In genomic region chr19:801030-801860, GRCh38 we compare ENCODE assay signal across 9 cellular contexts. TPM values are rescaled to one million over a fixed set of nuclear protein-coding genes. Genes with fewer than 3 reads are reported as not detected.
DNase-seq lines count a peak whose midpoint lies in the region; ATAC-seq and TF ChIP-seq lines count a peak whose summit lies in the region.
"Had no signal": no experiment of that assay in that cellular context is flagged by ENCODE, and none has a peak within 500 bp of the region (broad histone marks: within the 10 kb centered on the region; RNA-seq: fewer than 3 reads in every experiment).

No MANE protein-coding gene starts in this region.

- H3K27me3 ChIP-seq in HAP-1 (ENCODE audit: low read depth) (no peaks in the 10 kb centered on the region), cardiac muscle cell (no peaks in the 10 kb centered on the region), gastrocnemius medialis (no peaks in the 10 kb centered on the region)

- CTCF ChIA-PET in activated CD4-positive, alpha-beta memory T cell treated with anti-CD3 and anti-CD28 coated beads for 36 hours (lab: Charles Lee): interaction anchor here (1.0 kb wide), 1 partner anchor 31 kb away, joined by 4 read pairs; no protein-coding TSS in a partner anchor

- intact Hi-C loops in activated CD4-positive, alpha-beta memory T cell treated with anti-CD3 and anti-CD28 coated beads for 36 hours (cut with micrococcal nuclease): no loop called here
- intact Hi-C loops in gastrocnemius medialis (cut with DNase I; ENCODE audit: low total_unique reads): no loop called here

- H3K4me3 Mint-ChIP-seq in activated CD4-positive, alpha-beta memory T cell treated with anti-CD3 and anti-CD28 coated beads for 36 hours: peak overlapping the region; percentile 86

- H3K4me1 ChIP-seq in HAP-1: peaks cover 30% of the 10 kb centered on the region
- peaks cover 37% of the 10 kb centered on the region for H3K4me1 ChIP-seq in cardiac muscle cell (ENCODE audit: low read depth)
- peaks cover 51 to 62% of the 10 kb centered on the region in 2 donors for H3K4me1 ChIP-seq in gastrocnemius medialis

- peak overlapping the region; percentile 69 for H3K27ac Mint-ChIP-seq in activated CD4-positive, alpha-beta memory T cell treated with anti-CD3 and anti-CD28 coated beads for 36 hours

- H3K4me3 ChIP-seq in HAP-1 (peak overlapping the region; percentile 4; the same call in 1 of the 2 replicates), cardiac muscle cell (no peak overlapping the region), gastrocnemius medialis (peak overlapping the region; percentile 27 to 79 (median 42))

- TF ChIP-seq POLR2A in gastrocnemius medialis (IDR thresholded peaks at IDR 0.05): no peak

- no peaks in the 10 kb centered on the region for H3K27me3 Mint-ChIP-seq in activated CD4-positive, alpha-beta memory T cell treated with anti-CD3 and anti-CD28 coated beads for 36 hours

- peaks cover 84% of the 10 kb centered on the region for H3K36me3 ChIP-seq in HAP-1 (replicated peaks)
- peaks cover 22% of the 10 kb centered on the region for H3K36me3 ChIP-seq in cardiac muscle cell
- H3K36me3 ChIP-seq in gastrocnemius medialis: peaks cover 0 to 24% of the 10 kb centered on the region in 2 donors

- peaks cover 38% of the 10 kb centered on the region for H3K4me1 Mint-ChIP-seq in activated CD4-positive, alpha-beta memory T cell treated with anti-CD3 and anti-CD28 coated beads for 36 hours (ENCODE audit: low read depth)

- ATAC-seq in gastrocnemius medialis: no peak
- ATAC-seq in HG02970 (IDR thresholded peaks at IDR 0.05; ENCODE audit: low FRiP score, unreplicated experiment): no peak

- POLR2A ChIA-PET in activated CD4-positive, alpha-beta memory T cell treated with anti-CD3 and anti-CD28 coated beads for 36 hours (lab: Charles Lee): interaction anchor here (1.0 to 2.2 kb wide), 2 partner anchors 13 to 63 kb away, joined by 3 to 12 read pairs; no protein-coding TSS in a partner anchor

- TF ChIP-seq CTCF in cardiac muscle cell (IDR thresholded peaks at IDR 0.05; ENCODE audit: low read depth, low read length) (no peak), gastrocnemius medialis (IDR thresholded peaks at IDR 0.05 in 4 of 5, conservative IDR thresholded peaks at IDR 0.05 in 1 of 5) (no peak)

- H3K27ac ChIP-seq in cardiac muscle cell (peak overlapping the region; percentile 22), gastrocnemius medialis (peak overlapping the region; percentile 47 to 89 (median 61))

- H3K9me3 ChIP-seq in HAP-1 (no peaks in the 10 kb centered on the region), cardiac muscle cell (ENCODE audit: low read depth) (no peaks in the 10 kb centered on the region), gastrocnemius medialis (no peaks in the 10 kb centered on the region)

- no peaks in the 10 kb centered on the region for H3K9me3 Mint-ChIP-seq in activated CD4-positive, alpha-beta memory T cell treated with anti-CD3 and anti-CD28 coated beads for 36 hours

- in situ Hi-C loops in HAP-1 (cut with MboI; ENCODE audit: low sequenced_read_pairs): no loop called here
- in situ Hi-C loops in gastrocnemius medialis (cut with MboI; ENCODE audit: low sequenced_read_pairs in 4 of 4): no loop called here

- no peak for DNase-seq in HAP-1 (ENCODE audit: low spot score in 2 of 2)
- peak; percentile 42 for DNase-seq in activated CD4-positive, alpha-beta memory T cell treated with anti-CD3 and anti-CD28 coated beads for 36 hours
- DNase-seq in cardiac muscle cell (ENCODE audit: low read depth in 1 of 2, low spot score in 1 of 2): peak; percentile 8 to 70
- no peak for DNase-seq in gastrocnemius medialis
- DNase-seq in NK-92 (lab: John Stamatoyannopoulos, UW; ENCODE audit: unreplicated experiment): no peak
- no peak for DNase-seq in activated CD8-positive, alpha-beta memory T cell treated with anti-CD3 and anti-CD28 coated beads for 24 hours
- no peak for DNase-seq in NCI-H526 (lab: John Stamatoyannopoulos, UW)

- peaks cover 51% of the 10 kb centered on the region for H3K36me3 Mint-ChIP-seq in activated CD4-positive, alpha-beta memory T cell treated with anti-CD3 and anti-CD28 coated beads for 36 hours

RNA-seq across cellular contexts. Expression of gene PTBP1, which starts 4.0 kb away (rescaled TPM):
- total RNA-seq in activated CD4-positive, alpha-beta memory T cell treated with anti-CD3 and anti-CD28 coated beads for 36 hours: 100 to 1,000 TPM; 464 to 465 TPM
- total RNA-seq in cardiac muscle cell (92.0 and 92.7 TPM in 2 replicates), gastrocnemius medialis (10 to 100 TPM; 29.8 to 51.7 (median 36.7) TPM)
- polyA plus RNA-seq in cardiac muscle cell: 110 and 111 TPM in 2 replicates

RNA-seq across cellular contexts. Expression of gene PLPPR3, which starts 20.5 kb away (rescaled TPM):
- not detected for total RNA-seq in activated CD4-positive, alpha-beta memory T cell treated with anti-CD3 and anti-CD28 coated beads for 36 hours
- 70.8 and 88.2 TPM in 2 replicates for total RNA-seq in cardiac muscle cell
- 65.7 and 92.9 TPM in 2 replicates for polyA plus RNA-seq in cardiac muscle cell
- total RNA-seq in gastrocnemius medialis: not detected

RNA-seq across cellular contexts. Expression of gene AZU1, which starts 26.4 kb away (rescaled TPM):
- total RNA-seq in activated CD4-positive, alpha-beta memory T cell treated with anti-CD3 and anti-CD28 coated beads for 36 hours: not detected
- total RNA-seq in cardiac muscle cell (1.4 and 5.7 TPM in 2 replicates), gastrocnemius medialis (not detected)
- 1.5 and 5.6 TPM in 2 replicates for polyA plus RNA-seq in cardiac muscle cell
- total RNA-seq: SK-MEL-5 had no signal

RNA-seq across cellular contexts. Expression of gene PRTN3, which starts 39.6 kb away (rescaled TPM):
- not detected for total RNA-seq in activated CD4-positive, alpha-beta memory T cell treated with anti-CD3 and anti-CD28 coated beads for 36 hours
- total RNA-seq in cardiac muscle cell (0.60 TPM in 1 of 2 replicates, not detected in the other), gastrocnemius medialis (under 1 TPM in 1 of 4 donors, not detected in 3; 0.51 TPM)
- polyA plus RNA-seq in cardiac muscle cell: 0.44 and 0.57 TPM in 2 replicates
- total RNA-seq: SK-MEL-5 had no signal

RNA-seq across cellular contexts. Expression of gene MISP, which starts 50.3 kb away (rescaled TPM):
- total RNA-seq in activated CD4-positive, alpha-beta memory T cell treated with anti-CD3 and anti-CD28 coated beads for 36 hours: not detected
- 0.18 and 1.2 TPM in 2 replicates for total RNA-seq in cardiac muscle cell
- not detected in 2 replicates for polyA plus RNA-seq in cardiac muscle cell
- 1 to 10 TPM in 1 of 4 donors, not detected in 3; 1.2 TPM for total RNA-seq in gastrocnemius medialis
- total RNA-seq: SK-MEL-5 had no signal

Comparison
In these comparisons a context has a peak if more than half of its experiments do, and no peak if none do; other contexts are left out.
1. DNase-seq: peak in activated CD4-positive, alpha-beta memory T cell treated with anti-CD3 and anti-CD28 coated beads for 36 hours (single experiment) and cardiac muscle cell (2 of 2); none in HAP-1 (0 of 2), gastrocnemius medialis (0 of 2), NK-92 (single experiment), activated CD8-positive, alpha-beta memory T cell treated with anti-CD3 and anti-CD28 coated beads for 24 hours (single experiment) and NCI-H526 (0 of 2).
2. RNA of gene PLPPR3, which starts 20.5 kb away (total RNA-seq): 70.8 to 88.2 TPM in cardiac muscle cell; not detected in activated CD4-positive, alpha-beta memory T cell treated with anti-CD3 and anti-CD28 coated beads for 36 hours and not detected in gastrocnemius medialis; every median in the first group is over 10 times any median in the second.